9 cellular contexts compared by ENCODE assay signal in the genomic region with DNA sequence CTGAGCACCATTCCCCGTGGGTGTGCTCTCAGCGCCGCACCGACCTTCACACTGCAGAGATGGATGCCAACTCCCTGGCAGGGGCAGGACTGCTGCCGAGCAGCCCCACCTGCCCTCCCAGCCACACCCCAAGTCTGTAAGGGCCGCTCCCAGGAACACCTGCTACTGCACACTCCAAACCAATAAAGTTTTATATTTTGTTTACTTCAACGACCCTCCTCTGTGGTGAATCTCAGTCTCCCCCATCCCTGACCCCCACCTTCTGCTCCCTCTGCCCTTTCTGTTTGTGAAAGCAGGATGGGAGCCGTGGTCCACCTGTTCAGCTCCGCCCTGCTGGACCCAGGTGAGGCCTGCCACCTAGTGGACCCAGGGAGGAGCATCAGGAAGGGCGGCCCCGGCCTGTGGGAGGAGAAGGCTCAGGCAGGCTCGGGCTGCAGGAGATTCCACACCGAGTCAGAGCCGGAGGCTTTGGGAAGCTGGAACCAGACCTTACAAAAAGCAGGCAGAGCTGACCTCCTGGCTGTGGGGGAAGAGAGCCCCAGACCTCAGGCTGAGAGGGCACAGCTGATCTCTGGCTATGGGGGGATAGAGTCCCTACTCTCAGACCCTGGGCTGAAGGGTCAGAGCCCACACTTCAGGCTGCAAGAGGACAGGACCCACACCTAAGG. TPM values are rescaled to one million over a fixed set of nuclear protein-coding genes. Genes with fewer than 3 reads are reported as not detected.
DNase-seq lines count a peak whose midpoint lies in the region; TF ChIP-seq lines count a peak whose summit lies in the region.
"Had no signal": no experiment of that assay in that cellular context is flagged by ENCODE, and none has a peak within 500 bp of the region (broad histone marks: within the 10 kb centered on the region; RNA-seq: fewer than 3 reads in every experiment).

No MANE protein-coding gene starts in this region.

- no peak for TF ChIP-seq EP300 in ovary (IDR thresholded peaks at IDR 0.05)
- peak; percentile 78 for TF ChIP-seq EP300 in transverse colon (IDR thresholded peaks at IDR 0.05; ENCODE audit: low read depth)

- WGBS in ovary, 3 donors: 17 to 21% (median 20%) methylated on average over 14 of the region's 14 CpGs
- WGBS in transverse colon (ENCODE audit: low coverage in 1 of 2), 2 donors: 21% methylated on average over 14 of the region's 14 CpGs; no CpG with 5 or more reads in 1 of the 2 donors

- in situ Hi-C loops in transverse colon (cut with MboI; ENCODE audit: low pct_ligation_motif_present in 1 of 4, low pct_unique_long_range_greater_than_20kb in 1 of 4, low sequenced_read_pairs in 3 of 4): no loop called here

- H3K4me3 ChIP-seq in ovary (no peak overlapping the region), transverse colon (peak overlapping the region in 1 of 4 donors; percentile 13)
- H3K4me3 ChIP-seq: skin epidermis had no signal

- H3K27me3 ChIP-seq in ovary: no peaks in the 10 kb centered on the region
- no peaks in the 10 kb centered on the region for H3K27me3 ChIP-seq in transverse colon

- H3K27ac ChIP-seq in ovary (no peak overlapping the region), transverse colon (peak overlapping the region; percentile 80 to 87 (median 86))
- H3K27ac ChIP-seq: skin epidermis had no signal

- DNase-seq in NCI-H1417 (lab: John Stamatoyannopoulos, UW) (peak; percentile 72 to 93 (median 85)), NCI-H1417 treated with DMSO at 0.1 percent for 48 hours (lab: John Stamatoyannopoulos, UW) (no peak), SHP77 (lab: John Stamatoyannopoulos, UW) (peak; percentile 70 to 87), germinal center (ENCODE audit: low spot score) (peak; percentile 75), ovary (peak; percentile 82 to 90 (median 86)), transverse colon (peak; percentile 94)
- DNase-seq in activated T-helper 9 cell treated with anti-CD3 and anti-CD28 coated beads, Interleukin-2, amount 50 U/mL, for 16 hours (ENCODE audit: low read depth): peak; percentile 37

- intact Hi-C loops in ovary (cut with DNase I): loop anchor here in 3 of 4 donors (5.0 to 10.0 kb wide), 3 partner anchors 147 to 417 kb away; no protein-coding TSS in a partner anchor
- intact Hi-C loops in transverse colon (cut with DNase I; ENCODE audit: low total_unique reads): loop anchor here (10.0 kb wide), 1 partner anchor 147 kb away; no protein-coding TSS in a partner anchor

- TF ChIP-seq POLR2A in ovary (IDR thresholded peaks at IDR 0.05) (peak; percentile 6), transverse colon (IDR thresholded peaks at IDR 0.05) (peak; percentile 78)

- TF ChIP-seq CTCF in LNCAP (IDR thresholded peaks at IDR 0.05) (peak; percentile 68), ovary (IDR thresholded peaks at IDR 0.05) (peak; percentile 56 to 83 (median 77)), transverse colon (IDR thresholded peaks at IDR 0.05) (peak; percentile 82 to 98 (median 87))

- no peaks in the 10 kb centered on the region for H3K4me1 ChIP-seq in ovary (ENCODE audit: insufficient read depth)
- H3K4me1 ChIP-seq in transverse colon: peaks cover 5 to 45% (median 39%) of the 10 kb centered on the region in 4 donors

- H3K36me3 ChIP-seq in ovary (no peaks in the 10 kb centered on the region), transverse colon (no peaks in the 10 kb centered on the region)

- no peaks in the 10 kb centered on the region for H3K9me3 ChIP-seq in ovary
- no peaks in the 10 kb centered on the region for H3K9me3 ChIP-seq in transverse colon

RNA-seq across cellular contexts. Expression of gene TMEM82, which starts 1.0 kb away (rescaled TPM):
- not detected for total RNA-seq in ovary
- polyA plus RNA-seq in ovary: not detected
- total RNA-seq in transverse colon: 10 to 100 TPM in 3 of 4 donors, 1 to 10 TPM in 1; 1.8 to 30.3 (median 19.2) TPM

RNA-seq across cellular contexts. Expression of gene SLC25A34, which starts 5.3 kb away (rescaled TPM):
- total RNA-seq in ovary (1 to 10 TPM; 1.1 to 2.5 (median 2.0) TPM), transverse colon (10 to 100 TPM; 12.9 to 73.3 (median 36.2) TPM)
- 1 to 10 TPM; 1.0 to 1.3 TPM for polyA plus RNA-seq in ovary

RNA-seq across cellular contexts. Expression of gene FBLIM1, which starts 17.3 kb away (rescaled TPM):
- 100 to 1,000 TPM in 3 of 7 donors, 10 to 100 TPM in 4; 40.7 to 160 (median 70.8) TPM for total RNA-seq in ovary
- 10 to 100 TPM; 39.0 to 59.2 TPM for polyA plus RNA-seq in ovary
- 100 to 1,000 TPM; 140 to 411 (median 311) TPM for total RNA-seq in transverse colon

RNA-seq across cellular contexts. Expression of gene PLEKHM2, which starts 57.2 kb away (rescaled TPM):
- total RNA-seq in ovary (10 to 100 TPM; 26.5 to 81.8 (median 55.1) TPM), transverse colon (10 to 100 TPM; 27.7 to 40.3 (median 33.0) TPM)
- 10 to 100 TPM; 22.1 to 45.0 TPM for polyA plus RNA-seq in ovary

Comparison
In these comparisons a context has a peak if more than half of its experiments do, and no peak if none do; other contexts are left out.
1. H3K27ac ChIP-seq: peak in transverse colon (4 of 4); none in ovary (0 of 2).
2. Peak in every context shown above with its lines, with median percentiles within 50 percentile points of each other: CTCF ChIP-seq.